ENCODE assay signal across 1 cellular context in genomic region chr14:88326352-88327103, GRCh38.
TF ChIP-seq lines count a peak whose summit lies in the region.

No MANE protein-coding gene starts in this region.

TF ChIP-seq in GM23338, 12 proteins besides CTCF, POLR2A, EP300 and RAD21 (continued from another document):
- TF ChIP-seq, protein P1, sequence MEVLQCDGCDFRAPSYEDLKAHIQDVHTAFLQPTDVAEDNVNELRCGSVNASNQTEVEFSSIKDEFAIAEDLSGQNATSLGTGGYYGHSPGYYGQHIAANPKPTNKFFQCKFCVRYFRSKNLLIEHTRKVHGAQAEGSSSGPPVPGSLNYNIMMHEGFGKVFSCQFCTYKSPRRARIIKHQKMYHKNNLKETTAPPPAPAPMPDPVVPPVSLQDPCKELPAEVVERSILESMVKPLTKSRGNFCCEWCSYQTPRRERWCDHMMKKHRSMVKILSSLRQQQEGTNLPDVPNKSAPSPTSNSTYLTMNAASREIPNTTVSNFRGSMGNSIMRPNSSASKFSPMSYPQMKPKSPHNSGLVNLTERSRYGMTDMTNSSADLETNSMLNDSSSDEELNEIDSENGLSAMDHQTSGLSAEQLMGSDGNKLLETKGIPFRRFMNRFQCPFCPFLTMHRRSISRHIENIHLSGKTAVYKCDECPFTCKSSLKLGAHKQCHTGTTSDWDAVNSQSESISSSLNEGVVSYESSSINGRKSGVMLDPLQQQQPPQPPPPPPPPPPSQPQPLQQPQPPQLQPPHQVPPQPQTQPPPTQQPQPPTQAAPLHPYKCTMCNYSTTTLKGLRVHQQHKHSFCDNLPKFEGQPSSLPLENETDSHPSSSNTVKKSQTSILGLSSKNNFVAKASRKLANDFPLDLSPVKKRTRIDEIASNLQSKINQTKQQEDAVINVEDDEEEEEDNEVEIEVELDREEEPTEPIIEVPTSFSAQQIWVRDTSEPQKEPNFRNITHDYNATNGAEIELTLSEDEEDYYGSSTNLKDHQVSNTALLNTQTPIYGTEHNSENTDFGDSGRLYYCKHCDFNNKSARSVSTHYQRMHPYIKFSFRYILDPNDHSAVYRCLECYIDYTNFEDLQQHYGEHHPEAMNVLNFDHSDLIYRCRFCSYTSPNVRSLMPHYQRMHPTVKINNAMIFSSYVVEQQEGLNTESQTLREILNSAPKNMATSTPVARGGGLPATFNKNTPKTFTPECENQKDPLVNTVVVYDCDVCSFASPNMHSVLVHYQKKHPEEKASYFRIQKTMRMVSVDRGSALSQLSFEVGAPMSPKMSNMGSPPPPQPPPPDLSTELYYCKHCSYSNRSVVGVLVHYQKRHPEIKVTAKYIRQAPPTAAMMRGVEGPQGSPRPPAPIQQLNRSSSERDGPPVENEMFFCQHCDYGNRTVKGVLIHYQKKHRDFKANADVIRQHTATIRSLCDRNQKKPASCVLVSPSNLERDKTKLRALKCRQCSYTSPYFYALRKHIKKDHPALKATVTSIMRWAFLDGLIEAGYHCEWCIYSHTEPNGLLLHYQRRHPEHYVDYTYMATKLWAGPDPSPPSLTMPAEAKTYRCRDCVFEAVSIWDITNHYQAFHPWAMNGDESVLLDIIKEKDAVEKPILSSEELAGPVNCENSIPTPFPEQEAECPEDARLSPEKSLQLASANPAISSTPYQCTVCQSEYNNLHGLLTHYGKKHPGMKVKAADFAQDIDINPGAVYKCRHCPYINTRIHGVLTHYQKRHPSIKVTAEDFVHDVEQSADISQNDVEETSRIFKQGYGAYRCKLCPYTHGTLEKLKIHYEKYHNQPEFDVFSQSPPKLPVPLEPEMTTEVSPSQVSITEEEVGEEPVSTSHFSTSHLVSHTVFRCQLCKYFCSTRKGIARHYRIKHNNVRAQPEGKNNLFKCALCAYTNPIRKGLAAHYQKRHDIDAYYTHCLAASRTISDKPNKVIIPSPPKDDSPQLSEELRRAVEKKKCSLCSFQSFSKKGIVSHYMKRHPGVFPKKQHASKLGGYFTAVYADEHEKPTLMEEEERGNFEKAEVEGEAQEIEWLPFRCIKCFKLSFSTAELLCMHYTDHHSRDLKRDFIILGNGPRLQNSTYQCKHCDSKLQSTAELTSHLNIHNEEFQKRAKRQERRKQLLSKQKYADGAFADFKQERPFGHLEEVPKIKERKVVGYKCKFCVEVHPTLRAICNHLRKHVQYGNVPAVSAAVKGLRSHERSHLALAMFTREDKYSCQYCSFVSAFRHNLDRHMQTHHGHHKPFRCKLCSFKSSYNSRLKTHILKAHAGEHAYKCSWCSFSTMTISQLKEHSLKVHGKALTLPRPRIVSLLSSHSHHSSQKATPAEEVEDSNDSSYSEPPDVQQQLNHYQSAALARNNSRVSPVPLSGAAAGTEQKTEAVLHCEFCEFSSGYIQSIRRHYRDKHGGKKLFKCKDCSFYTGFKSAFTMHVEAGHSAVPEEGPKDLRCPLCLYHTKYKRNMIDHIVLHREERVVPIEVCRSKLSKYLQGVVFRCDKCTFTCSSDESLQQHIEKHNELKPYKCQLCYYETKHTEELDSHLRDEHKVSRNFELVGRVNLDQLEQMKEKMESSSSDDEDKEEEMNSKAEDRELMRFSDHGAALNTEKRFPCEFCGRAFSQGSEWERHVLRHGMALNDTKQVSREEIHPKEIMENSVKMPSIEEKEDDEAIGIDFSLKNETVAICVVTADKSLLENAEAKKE (CRISPR knock-in tag; IDR thresholded peaks at IDR 0.05): no peak
- peak; percentile 83 for TF ChIP-seq EZH2 (IDR thresholded peaks at IDR 0.05; ENCODE audit: low read depth, unreplicated experiment)
